21 cellular contexts compared by ENCODE assay signal in genomic region chr1:214989341-214989740, GRCh38.
DNase-seq lines count a peak whose midpoint lies in the region; TF ChIP-seq lines count a peak whose summit lies in the region.
"Had no signal": no experiment of that assay in that cellular context is flagged by ENCODE, and none has a peak within 500 bp of the region (broad histone marks: within the 10 kb centered on the region; RNA-seq: fewer than 3 reads in every experiment).

No MANE protein-coding gene starts in this region.

- BruUV-seq in OCI-LY7 (replicated peaks; lab: Mats Ljungman, UMichigan), result no TSS peak

- no peaks in the 10 kb centered on the region for H3K79me2 ChIP-seq in OCI-LY7 (ENCODE audit: insufficient read depth, low read depth, low read length)

- no peaks in the 10 kb centered on the region for H4K20me1 ChIP-seq in OCI-LY7 (ENCODE audit: insufficient read depth, low read length)
- H4K20me1 ChIP-seq: BLaER1 treated with 17β-estradiol and CSF1 and Interleukin-3, amounts not matched to agents 10 nM and 100 nM had no signal

- DNase-seq in Daoy (ENCODE audit: low read depth) (peak; percentile 35), MG63 (peak; percentile 40), choroid plexus epithelial cell (ENCODE audit: low read depth) (peak; percentile 63), mesenchymal stem cell (no peak), OCI-LY7 (ENCODE audit: low spot score) (no peak), glutamatergic neuron (no peak), activated gamma-delta T cell (lab: John Stamatoyannopoulos, UW) (no peak), GM19240 (ENCODE audit: insufficient read length, low spot score) (no peak)
- DNase-seq: activated CD4-positive, alpha-beta T cell treated with anti-CD3 and anti-CD28 coated beads for 48 hours; activated naive CD4-positive, alpha-beta T cell treated with Interleukin-2 at 50 U/mL for 16 hours; caudate nucleus; DMS 273 treated with DMSO at 0.1 percent for 48 hours; effector memory CD8-positive, alpha-beta T cell; foreskin melanocyte; Karpas-422; NCI-H1417 treated with DMSO at 0.1 percent for 48 hours; NCI-H2227 treated with DMSO at 0.1 percent for 48 hours; ovary; stimulated activated CD4-positive, alpha-beta T cell treated with anti-CD3 and anti-CD28 coated beads, Interleukin-4, amount 100 ng/mL, for 4 hours had no signal

- H3K9ac ChIP-seq in mesenchymal stem cell (ENCODE audit: low read length), result peak overlapping the region; percentile 40
- H3K9ac ChIP-seq: BLaER1 treated with 17β-estradiol and CSF1 and Interleukin-3, amounts not matched to agents 10 nM and 100 nM had no signal

- no peak overlapping the region for H2AFZ ChIP-seq in mesenchymal stem cell (ENCODE audit: low read depth, low read length)
- H2AFZ ChIP-seq in OCI-LY7 (ENCODE audit: low read length), result no peak overlapping the region

- H3K36me3 ChIP-seq in MG63 (no peaks in the 10 kb centered on the region), mesenchymal stem cell (ENCODE audit: control insufficient read depth in 1 of 2, insufficient read depth in 2 of 2, low read depth in 1 of 2, low read length in 2 of 2) (no peaks in the 10 kb centered on the region), OCI-LY7 (ENCODE audit: insufficient read depth, low read length) (no peaks in the 10 kb centered on the region)
- H3K36me3 ChIP-seq: BLaER1 treated with 17β-estradiol and CSF1 and Interleukin-3, amounts not matched to agents 10 nM and 100 nM; ovary had no signal

- POLR2A ChIA-PET in OCI-LY7 (lab: Charles Lee), result no interaction called here

- intact Hi-C loops in OCI-LY7 (cut with micrococcal nuclease; ENCODE audit: unreplicated experiment), result no loop called here

- peak overlapping the region in 1 of 2 experiments; percentile 83 for H2BK12ac ChIP-seq in mesenchymal stem cell (ENCODE audit: low read length in 2 of 2)

- no peaks in the 10 kb centered on the region for H3K27me3 ChIP-seq in MG63
- H3K27me3 ChIP-seq in mesenchymal stem cell (ENCODE audit: control insufficient read depth in 1 of 2, insufficient read depth in 1 of 2, low read length in 2 of 2), result no peaks in the 10 kb centered on the region
- H3K27me3 ChIP-seq: BLaER1 treated with 17β-estradiol and CSF1 and Interleukin-3, amounts not matched to agents 10 nM and 100 nM; ovary had no signal

- H3K18ac ChIP-seq in mesenchymal stem cell (ENCODE audit: low read depth in 1 of 2, low read length in 2 of 2), result peak overlapping the region; percentile 3 to 18

- no peak overlapping the region for H2BK15ac ChIP-seq in mesenchymal stem cell (ENCODE audit: low read depth, poor library complexity, severe bottlenecking)

- 84% methylated on average over 1 of the region's 1 CpG for WGBS in mesenchymal stem cell

- no peak overlapping the region for H2BK120ac ChIP-seq in mesenchymal stem cell (ENCODE audit: low read depth, low read length)

- no peak overlapping the region for H3K27ac Mint-ChIP-seq in glutamatergic neuron (ENCODE audit: unreplicated experiment)
- H3K27ac Mint-ChIP-seq: effector memory CD8-positive, alpha-beta T cell had no signal

- no peaks in the 10 kb centered on the region for H3K9me2 ChIP-seq in OCI-LY7 (ENCODE audit: insufficient read depth, low read length)

- H4K91ac ChIP-seq in mesenchymal stem cell (ENCODE audit: low read length), result peak overlapping the region; percentile 61

- peaks cover 1% of the 10 kb centered on the region; the same call in 1 of the 2 replicates for H3K9me3 ChIP-seq in MG63
- peaks cover 4% of the 10 kb centered on the region for H3K9me3 ChIP-seq in mesenchymal stem cell (ENCODE audit: control insufficient read depth, low read length)
- no peaks in the 10 kb centered on the region for H3K9me3 ChIP-seq in OCI-LY7 (ENCODE audit: low read length)
- H3K9me3 ChIP-seq: ovary had no signal

- H3K23ac ChIP-seq in mesenchymal stem cell (ENCODE audit: low read length in 2 of 2), result no peak overlapping the region

- H3K9me3 Mint-ChIP-seq in glutamatergic neuron (ENCODE audit: unreplicated experiment), result no peaks in the 10 kb centered on the region

- peak overlapping the region; percentile 84 for H2AK5ac ChIP-seq in mesenchymal stem cell (ENCODE audit: low read length, severe bottlenecking)

- no peak for TF ChIP-seq CTCF in choroid plexus epithelial cell (conservative IDR thresholded peaks at IDR 0.05; ENCODE audit: low read depth, low read length)
- no peak for TF ChIP-seq CTCF in OCI-LY7 (conservative IDR thresholded peaks at IDR 0.05; ENCODE audit: low read length)
- TF ChIP-seq CTCF in glutamatergic neuron (IDR thresholded peaks at IDR 0.05; ENCODE audit: partially characterized antibody, unreplicated experiment), result no peak

- no peak overlapping the region for H3K4me3 ChIP-seq in MG63
- H3K4me3 ChIP-seq in choroid plexus epithelial cell (ENCODE audit: low read depth, low read length), result no peak overlapping the region
- H3K4me3 ChIP-seq in mesenchymal stem cell (ENCODE audit: insufficient read depth in 1 of 2, low read depth in 1 of 2, low read length in 2 of 2), result no peak overlapping the region
- no peak overlapping the region for H3K4me3 ChIP-seq in OCI-LY7 (ENCODE audit: low read depth, low read length, poor library complexity, severe bottlenecking)
- H3K4me3 ChIP-seq: BLaER1 treated with 17β-estradiol and CSF1 and Interleukin-3, amounts not matched to agents 10 nM and 100 nM; ovary; skin epidermis had no signal

- no peak overlapping the region for H4K8ac ChIP-seq in mesenchymal stem cell (ENCODE audit: low read length)

- no peaks in the 10 kb centered on the region for H3K79me1 ChIP-seq in mesenchymal stem cell (replicated peaks; ENCODE audit: low read length, poor library complexity, severe bottlenecking)

- H3K27ac ChIP-seq in mesenchymal stem cell (ENCODE audit: low read length, poor library complexity, severe bottlenecking) (peak overlapping the region; percentile 6), OCI-LY7 (ENCODE audit: low read depth, low read length, poor library complexity, severe bottlenecking) (no peak overlapping the region)
- H3K27ac ChIP-seq: BLaER1 treated with 17β-estradiol and CSF1 and Interleukin-3, amounts not matched to agents 10 nM and 100 nM; ovary; skin epidermis had no signal

- H2BK5ac ChIP-seq in mesenchymal stem cell (ENCODE audit: low read depth, low read length, poor library complexity, severe bottlenecking), result no peak overlapping the region

- no peak overlapping the region for H3K4me3 Mint-ChIP-seq in glutamatergic neuron (ENCODE audit: unreplicated experiment)
- H3K4me3 Mint-ChIP-seq: effector memory CD8-positive, alpha-beta T cell had no signal

- H3K4ac ChIP-seq in mesenchymal stem cell (ENCODE audit: low read depth in 1 of 2, low read length in 2 of 2), result no peak overlapping the region

- no peak overlapping the region for H3K14ac ChIP-seq in mesenchymal stem cell (ENCODE audit: low read length in 2 of 2)

- H3K4me1 ChIP-seq in mesenchymal stem cell (ENCODE audit: control insufficient read depth, insufficient read depth, low read depth, low read length) (peaks cover 1% of the 10 kb centered on the region), OCI-LY7 (ENCODE audit: insufficient read depth, low read length, poor library complexity, severe bottlenecking) (no peaks in the 10 kb centered on the region)

- H3K4me2 ChIP-seq in mesenchymal stem cell (ENCODE audit: low read length, poor library complexity, severe bottlenecking) (no peak overlapping the region), OCI-LY7 (ENCODE audit: low read length) (no peak overlapping the region)
- H3K4me2 ChIP-seq: BLaER1 treated with 17β-estradiol and CSF1 and Interleukin-3, amounts not matched to agents 10 nM and 100 nM had no signal

- CTCF ChIA-PET in OCI-LY7 (lab: Charles Lee; ENCODE audit: unreplicated experiment), result no interaction called here

- H3K36me3 Mint-ChIP-seq in glutamatergic neuron (ENCODE audit: unreplicated experiment), result no peaks in the 10 kb centered on the region

- H3K27me3 Mint-ChIP-seq in glutamatergic neuron (ENCODE audit: unreplicated experiment), result peaks cover 1% of the 10 kb centered on the region
- H3K27me3 Mint-ChIP-seq: effector memory CD8-positive, alpha-beta T cell had no signal

- H3K4me1 Mint-ChIP-seq in glutamatergic neuron (ENCODE audit: low read depth, unreplicated experiment), result no peaks in the 10 kb centered on the region

Comparison
In these comparisons a context has a peak if more than half of its experiments do, and no peak if none do; other contexts are left out.
1. DNase-seq: peak in Daoy (single experiment), MG63 (single experiment) and choroid plexus epithelial cell (single experiment); none in mesenchymal stem cell (single experiment), OCI-LY7 (single experiment), glutamatergic neuron (single experiment), activated gamma-delta T cell (single experiment) and GM19240 (single experiment).